In genomic region chr2:216450784-216451183, GRCh38 we compare ENCODE assay signal across 35 cellular contexts.
"Had no signal": no experiment of that assay in that cellular context is flagged by ENCODE, and none has a peak within 500 bp of the region (broad histone marks: within the 10 kb centered on the region; RNA-seq: fewer than 3 reads in every experiment).

No MANE protein-coding gene starts in this region.

- H3K27me3 ChIP-seq: adrenal gland, body of pancreas, brain microvascular endothelial cell, breast epithelium had no signal

- DNase-seq: activated B cell treated with CpG ODN at 0.5 μM for 24 hours; activated CD4-positive, alpha-beta memory T cell treated with anti-CD3 and anti-CD28 coated beads for 36 hours; activated CD4-positive, alpha-beta T cell treated with anti-CD3 and anti-CD28 coated beads for 4 hours; activated CD4-positive, alpha-beta T cell treated with anti-CD3 and anti-CD28 coated beads, Interleukin-2, amount 10 ng/mL, durations not matched to agents 24 days and 14 days; activated CD4-positive, alpha-beta T cell treated with anti-CD3 and anti-CD28 coated beads, Interleukin-2, amount 50 U/mL, for 1 hour; activated CD4-positive, alpha-beta T cell treated with anti-CD3 and anti-CD28 coated beads, Interleukin-2, amount 50 U/mL, for 4 hours; activated CD4-positive, CD25-positive, alpha-beta regulatory T cell treated with anti-CD3 and anti-CD28 coated beads, Interleukin-2, amount 50 U/mL, for 72 hours; activated CD8-positive, alpha-beta memory T cell treated with anti-CD3 and anti-CD28 coated beads, Interleukin-2, amount 50 U/mL, for 4 hours; activated CD8-positive, alpha-beta T cell treated with anti-CD3 and anti-CD28 coated beads for 36 hours; activated effector memory CD4-positive, alpha-beta T cell treated with anti-CD3 and anti-CD28 coated beads, Interleukin-2, amount 50 U/mL, for 16 hours; activated gamma-delta T cell treated with Interleukin-2 at 50 U/mL for 16 hours; activated naive CD4-positive, alpha-beta T cell; activated naive CD4-positive, alpha-beta T cell treated with anti-CD3 and anti-CD28 coated beads for 36 hours; activated naive CD4-positive, alpha-beta T cell treated with anti-CD3 and anti-CD28 coated beads, Interleukin-2, amount 50 U/mL, for 16 hours; activated naive CD8-positive, alpha-beta T cell treated with anti-CD3 and anti-CD28 coated beads for 36 hours; activated T-cell treated with anti-CD3 and anti-CD28 coated beads for 4 hours; activated T-cell treated with anti-CD3 and anti-CD28 coated beads, Interleukin-2, amount 50 U/mL, for 1 hour; activated T-cell treated with anti-CD3 and anti-CD28 coated beads, Interleukin-2, amount 50 U/mL, for 4 hours; activated T-cell treated with anti-CD3 and anti-CD28 coated beads, Interleukin-2, amount 50 U/mL, for 72 hours; amniotic stem cell; aorta; body of pancreas; brain microvascular endothelial cell; caudate nucleus; cerebellar nuclear complex; T-helper 1 cell; T-helper 2 cell; T-helper 9 cell had no signal

- H3K27ac ChIP-seq: adrenal gland, body of pancreas, brain microvascular endothelial cell, breast epithelium, VCaP had no signal

- H3K4me1 ChIP-seq: adrenal gland, body of pancreas, breast epithelium had no signal

- H3K9me3 ChIP-seq: adrenal gland, body of pancreas, breast epithelium had no signal

- H3K4me3 ChIP-seq: adrenal gland, body of pancreas, breast epithelium had no signal

- FAIRE-seq: astrocyte, TTC549 had no signal

- ATAC-seq: activated CD8-positive, alpha-beta T cell treated with anti-CD3 and anti-CD28 coated beads for 36 hours; activated naive CD4-positive, alpha-beta T cell treated with anti-CD3 and anti-CD28 coated beads, Interleukin-2, amount 50 U/mL, for 72 hours; activated T-cell treated with anti-CD3 and anti-CD28 coated beads, Interleukin-2, amount 50 U/mL, for 4 hours; activated T-cell treated with anti-CD3 and anti-CD28 coated beads, Interleukin-2, amount 50 U/mL, for 72 hours; activated T-helper 17 cell treated with anti-CD3 and anti-CD28 coated beads, Interleukin-2, amount 50 U/mL, for 72 hours; body of pancreas had no signal
